In genomic region chr15:61144055-61144454, GRCh38 we compare ENCODE assay signal across 24 cellular contexts.
"Had no signal": no experiment of that assay in that cellular context is flagged by ENCODE, and none has a peak within 500 bp of the region (broad histone marks: within the 10 kb centered on the region; RNA-seq: fewer than 3 reads in every experiment).

No MANE protein-coding gene starts in this region.

- ATAC-seq: esophagus mucosa; naive thymus-derived CD8-positive, alpha-beta T cell; pancreas; sciatic nerve; stimulated activated naive CD8-positive, alpha-beta T cell treated with anti-CD3 and anti-CD28 coated beads, Interleukin-15, amount 100 ng/mL, for 72 hours had no signal

- H3K4me3 ChIP-seq: colonic mucosa, pancreas, smooth muscle cell, suprapubic skin, transverse colon, vagina had no signal

- H3K4me1 ChIP-seq: colonic mucosa, suprapubic skin, vagina had no signal

- H3K36me3 Mint-ChIP-seq: immature natural killer cell; naive thymus-derived CD8-positive, alpha-beta T cell had no signal

- H3K27ac Mint-ChIP-seq: dendritic cell treated with granulocyte-macrophage colony-stimulating factor and Interleukin-4, amounts not matched to agents 40 ng/mL and 50 ng/mL, for 4 days; endodermal cell; immature natural killer cell; naive thymus-derived CD8-positive, alpha-beta T cell; progenitor cell of endocrine pancreas; stimulated activated naive CD8-positive, alpha-beta T cell treated with anti-CD3 and anti-CD28 coated beads, Interleukin-15, amount 100 ng/mL, for 72 hours had no signal

- H3K36me3 ChIP-seq: colonic mucosa, neutrophil, pancreas, suprapubic skin, transverse colon, vagina had no signal

- DNase-seq: colonic mucosa; effector CD8-positive, alpha-beta T cell; endodermal cell; hypothalamus; immature natural killer cell; mammary epithelial cell; naive thymus-derived CD8-positive, alpha-beta T cell; pancreas; stimulated activated CD4-positive, alpha-beta T cell treated with anti-CD3 and anti-CD28 coated beads, Interleukin-12 subunit alpha, Interleukin-12 subunit beta, amount 100 ng/mL, for 4 hours; stimulated activated CD4-positive, alpha-beta T cell treated with anti-CD3 and anti-CD28 coated beads, Interleukin-1b, Interleukin-23, amount 100 ng/mL, for 48 hours; stimulated activated CD4-positive, alpha-beta T cell treated with anti-CD3 and anti-CD28 coated beads, Interleukin-4, amount 100 ng/mL, for 1 hour; stimulated activated CD8-positive, alpha-beta memory T cell treated with anti-CD3 and anti-CD28 coated beads, Interleukin-4, amount 100 ng/mL, for 48 hours; stimulated activated naive CD4-positive, alpha-beta T cell; stimulated activated naive CD8-positive, alpha-beta T cell treated with anti-CD3 and anti-CD28 coated beads, Interleukin-15, amount 100 ng/mL, for 72 hours; transverse colon had no signal

- H3K27me3 ChIP-seq: colonic mucosa, pancreas, suprapubic skin, transverse colon, vagina had no signal

- H3K27me3 Mint-ChIP-seq: dendritic cell treated with granulocyte-macrophage colony-stimulating factor and Interleukin-4, amounts not matched to agents 40 ng/mL and 50 ng/mL, for 4 days had no signal

- H3K9me3 ChIP-seq: colonic mucosa, neutrophil, pancreas, suprapubic skin, transverse colon, vagina had no signal

- H3K4me2 ChIP-seq: smooth muscle cell had no signal

- H3K9me3 Mint-ChIP-seq: dendritic cell treated with granulocyte-macrophage colony-stimulating factor and Interleukin-4, amounts not matched to agents 40 ng/mL and 50 ng/mL, for 4 days; endodermal cell; immature natural killer cell; naive thymus-derived CD8-positive, alpha-beta T cell; stimulated activated naive CD8-positive, alpha-beta T cell treated with anti-CD3 and anti-CD28 coated beads, Interleukin-15, amount 100 ng/mL, for 72 hours had no signal

- H3K4me3 Mint-ChIP-seq: dendritic cell treated with granulocyte-macrophage colony-stimulating factor and Interleukin-4, amounts not matched to agents 40 ng/mL and 50 ng/mL, for 4 days; endodermal cell; immature natural killer cell; naive thymus-derived CD8-positive, alpha-beta T cell; stimulated activated naive CD8-positive, alpha-beta T cell treated with anti-CD3 and anti-CD28 coated beads, Interleukin-15, amount 100 ng/mL, for 72 hours had no signal

- H3K27ac ChIP-seq: colonic mucosa, epithelial cell of prostate, neutrophil, pancreas, suprapubic skin, transverse colon, vagina had no signal

- H3K4me1 Mint-ChIP-seq: immature natural killer cell; naive thymus-derived CD8-positive, alpha-beta T cell; stimulated activated naive CD8-positive, alpha-beta T cell treated with anti-CD3 and anti-CD28 coated beads, Interleukin-15, amount 100 ng/mL, for 72 hours had no signal
